11 cellular contexts compared by ENCODE assay signal in genomic region chr11:118205979-118206611, GRCh38.
A peak's percentile ranks its signal among the peaks of the same experiment; 100 is the strongest.
DNase-seq lines count a peak whose midpoint lies in the region; ATAC-seq and TF ChIP-seq lines count a peak whose summit lies in the region.
"Had no signal": no experiment of that assay in that cellular context is flagged by ENCODE, and none has a peak within 500 bp of the region (broad histone marks: within the 10 kb centered on the region; RNA-seq: fewer than 3 reads in every experiment).

No MANE protein-coding gene starts in this region.

- no peaks in the 10 kb centered on the region for H3K27me3 Mint-ChIP-seq in T-helper 2 cell treated with Interferon-gamma antibody and Interleukin-4, amounts not matched to agents 5 μg/mL and 100 μg/mL, for 36 hours (ENCODE audit: low read depth)
- no peaks in the 10 kb centered on the region for H3K27me3 Mint-ChIP-seq in activated naive CD8-positive, alpha-beta T cell

- no peaks in the 10 kb centered on the region for H3K36me3 ChIP-seq in KOPT-K1 (ENCODE audit: insufficient read depth, low read length)
- peaks cover 100% of the 10 kb centered on the region for H3K36me3 ChIP-seq in neutrophil

- peak overlapping the region; percentile 9 for H3K27ac ChIP-seq in KOPT-K1 (ENCODE audit: low read depth, low read length, poor library complexity, severe bottlenecking)
- peak overlapping the region; percentile 69 for H3K27ac ChIP-seq in neutrophil

- H3K4me3 Mint-ChIP-seq in T-helper 2 cell treated with Interferon-gamma antibody and Interleukin-4, amounts not matched to agents 5 μg/mL and 100 μg/mL, for 36 hours = peak overlapping the region; percentile 73
- H3K4me3 Mint-ChIP-seq in activated naive CD8-positive, alpha-beta T cell = peak overlapping the region; percentile 82

- peaks cover 46% of the 10 kb centered on the region for H3K4me1 Mint-ChIP-seq in T-helper 2 cell treated with Interferon-gamma antibody and Interleukin-4, amounts not matched to agents 5 μg/mL and 100 μg/mL, for 36 hours (ENCODE audit: low read depth)
- peaks cover 32% of the 10 kb centered on the region for H3K4me1 Mint-ChIP-seq in activated naive CD8-positive, alpha-beta T cell (ENCODE audit: low read depth)

- no peak for TF ChIP-seq CTCF in neutrophil (IDR thresholded peaks at IDR 0.05)

- peak overlapping the region; percentile 5 to 42 for H3K4me3 ChIP-seq in neutrophil (ENCODE audit: low read depth in 1 of 2, low read length in 1 of 2)

- no peaks in the 10 kb centered on the region for H3K27me3 ChIP-seq in neutrophil

- peaks cover 99 to 100% of the 10 kb centered on the region in 2 experiments for H3K4me1 ChIP-seq in neutrophil (ENCODE audit: control insufficient read depth in 1 of 2, insufficient read depth in 1 of 2, low read depth in 1 of 2, low read length in 1 of 2)

- peaks cover 35% of the 10 kb centered on the region for H3K36me3 Mint-ChIP-seq in T-helper 2 cell treated with Interferon-gamma antibody and Interleukin-4, amounts not matched to agents 5 μg/mL and 100 μg/mL, for 36 hours (ENCODE audit: low read depth)
- peaks cover 30% of the 10 kb centered on the region for H3K36me3 Mint-ChIP-seq in activated naive CD8-positive, alpha-beta T cell
- H3K36me3 Mint-ChIP-seq: naive B cell had no signal

- no peak for ATAC-seq in GM21423 (IDR thresholded peaks at IDR 0.05; ENCODE audit: unreplicated experiment)

- H3K9me3 ChIP-seq in KOPT-K1 (ENCODE audit: insufficient read depth, low read length, poor library complexity, severe bottlenecking) (no peaks in the 10 kb centered on the region), neutrophil (no peaks in the 10 kb centered on the region)

- H3K9me3 Mint-ChIP-seq in T-helper 2 cell treated with Interferon-gamma antibody and Interleukin-4, amounts not matched to agents 5 μg/mL and 100 μg/mL, for 36 hours = peaks cover 3% of the 10 kb centered on the region
- H3K9me3 Mint-ChIP-seq in activated naive CD8-positive, alpha-beta T cell (ENCODE audit: low read depth) = peaks cover 3% of the 10 kb centered on the region

- no peak for DNase-seq in T-helper 2 cell treated with Interferon-gamma antibody and Interleukin-4, amounts not matched to agents 5 μg/mL and 100 μg/mL, for 36 hours (ENCODE audit: low spot score)
- DNase-seq in T-helper 2 cell (no peak), SIG-M5 treated with dmso at 0.1 percent for 504 hours (lab: John Stamatoyannopoulos, UW; ENCODE audit: unreplicated experiment) (no peak), NCI-H524 (lab: John Stamatoyannopoulos, UW) (no peak)
- DNase-seq: anterior cingulate cortex, DMS153, naive B cell had no signal

- H3K27ac Mint-ChIP-seq in T-helper 2 cell treated with Interferon-gamma antibody and Interleukin-4, amounts not matched to agents 5 μg/mL and 100 μg/mL, for 36 hours = peak overlapping the region; percentile 94
- H3K27ac Mint-ChIP-seq in activated naive CD8-positive, alpha-beta T cell = no peak overlapping the region
